In genomic region chr6:112562348-112563220, GRCh38 we compare ENCODE assay signal across 18 cellular contexts.
DNase-seq lines count a peak whose midpoint lies in the region; ATAC-seq, FAIRE-seq and TF ChIP-seq lines count a peak whose summit lies in the region.
"Had no signal": no experiment of that assay in that cellular context is flagged by ENCODE, and none has a peak within 500 bp of the region (broad histone marks: within the 10 kb centered on the region; RNA-seq: fewer than 3 reads in every experiment).

No MANE protein-coding gene starts in this region.

- no peak for TF ChIP-seq EP300 in HepG2 (IDR thresholded peaks at IDR 0.05; ENCODE audit: low read depth in 2 of 2, low read length in 2 of 2)
- no peak for TF ChIP-seq EP300 in HepG2 (CRISPR knock-in tag; IDR thresholded peaks at IDR 0.05; ENCODE audit: borderline replicate concordance)

- no peak for TF ChIP-seq POLR2A in HepG2 (IDR thresholded peaks at IDR 0.05; ENCODE audit: insufficient read depth in 1 of 2, low read depth in 2 of 2, low read length in 2 of 2)

- H3K4me2 ChIP-seq in HepG2 (ENCODE audit: low read depth, low read length): no peak overlapping the region

- no peaks in the 10 kb centered on the region for H3K79me2 ChIP-seq in HepG2 (ENCODE audit: insufficient read depth, low read length)

- H4K20me1 ChIP-seq in HepG2 (ENCODE audit: insufficient read depth, low read length): no peaks in the 10 kb centered on the region

- DNase-seq in NCI-H146 (lab: John Stamatoyannopoulos, UW) (peak; percentile 6), NCI-H146 treated with DMSO at 0.1 percent for 48 hours (lab: John Stamatoyannopoulos, UW; ENCODE audit: unreplicated experiment) (no peak), caudate nucleus (lab: John Stamatoyannopoulos, UW) (peak in 33 of 61 donors; percentile 1 to 82 (median 22)), HepG2 (ENCODE audit: low spot score) (no peak), substantia nigra (lab: John Stamatoyannopoulos, UW) (peak in 29 of 49 donors; percentile 0 to 59 (median 19)), NCI-H187 treated with DMSO at 0.1 percent for 48 hours (lab: John Stamatoyannopoulos, UW) (no peak), HPDE6-E6E7 (ENCODE audit: extremely low spot score) (no peak)
- DNase-seq in effector memory CD4-positive, alpha-beta T cell: no peak
- DNase-seq: 8988T; activated CD4-positive, alpha-beta T cell treated with anti-CD3 and anti-CD28 coated beads for 36 hours; DMS 273 treated with DMSO at 0.1 percent for 48 hours; immature natural killer cell; NCI-H1930; SHP77 treated with DMSO at 0.1 percent for 48 hours; tibial artery had no signal

- H3K4me1 ChIP-seq in HepG2 (ENCODE audit: insufficient read depth, low read length): no peaks in the 10 kb centered on the region
- H3K4me1 ChIP-seq in effector memory CD4-positive, alpha-beta T cell (ENCODE audit: control insufficient read depth, insufficient read depth, low read length, poor library complexity, severe bottlenecking): no peaks in the 10 kb centered on the region

- no peak for TF ChIP-seq CTCF in HepG2 (CRISPR knock-in tag; IDR thresholded peaks at IDR 0.05)

- no peak for FAIRE-seq in HepG2 (lab: Jason Lieb, UNC)
- FAIRE-seq: GM18507 had no signal

- no peak overlapping the region for H3K4me3 ChIP-seq in HepG2 (replicated peaks in 1 of 3; ENCODE audit: insufficient read depth in 1 of 3, low read depth in 2 of 3, low read length in 3 of 3)
- H3K4me3 ChIP-seq in effector memory CD4-positive, alpha-beta T cell (ENCODE audit: insufficient read depth, low read depth, low read length, poor library complexity, severe bottlenecking): no peak overlapping the region
- H3K4me3 ChIP-seq: tibial artery had no signal

- ATAC-seq in HepG2: no peak
- ATAC-seq: activated CD4-positive, alpha-beta T cell treated with anti-CD3 and anti-CD28 coated beads for 36 hours; activated naive CD4-positive, alpha-beta T cell treated with anti-CD3 and anti-CD28 coated beads, Interleukin-2, amount 50 U/mL, for 72 hours had no signal

- intact Hi-C loops in HepG2 (cut with micrococcal nuclease; ENCODE audit: unreplicated experiment): no loop called here

- no peak overlapping the region for H3K9ac ChIP-seq in HepG2 (ENCODE audit: insufficient read depth, low read depth, low read length)

- H3K9me3 ChIP-seq in HepG2 (ENCODE audit: low read length): no peaks in the 10 kb centered on the region
- no peaks in the 10 kb centered on the region for H3K9me3 ChIP-seq in effector memory CD4-positive, alpha-beta T cell (ENCODE audit: control insufficient read depth, low read length)
- H3K9me3 ChIP-seq: neutrophil, tibial artery had no signal

- POLR2A ChIA-PET in HepG2 (lab: Yijun Ruan, JAX): no interaction called here

- no peaks in the 10 kb centered on the region for H3K27me3 ChIP-seq in HepG2 (ENCODE audit: control insufficient read depth in 1 of 2, insufficient read depth in 2 of 2, low read length in 2 of 2)
- H3K27me3 ChIP-seq in effector memory CD4-positive, alpha-beta T cell (replicated peaks; ENCODE audit: control insufficient read depth, insufficient read depth, low read length, poor library complexity, severe bottlenecking): no peaks in the 10 kb centered on the region
- H3K27me3 ChIP-seq: neutrophil, tibial artery had no signal

- in situ Hi-C loops in HepG2 (cut with HindIII; ENCODE audit: extremely low pct_ligation_motif_present, low pct_unique_long_range_greater_than_20kb): no loop called here

- CTCF ChIA-PET in HepG2 (lab: Yijun Ruan, JAX; ENCODE audit: low intra/inter-chr PET ratio, low total read pairs): no interaction called here

- no peaks in the 10 kb centered on the region for H3K36me3 ChIP-seq in HepG2 (replicated peaks in 1 of 2; ENCODE audit: control insufficient read depth in 1 of 2, insufficient read depth in 2 of 2, low read length in 2 of 2)
- H3K36me3 ChIP-seq in effector memory CD4-positive, alpha-beta T cell (ENCODE audit: control insufficient read depth, insufficient read depth, low read length): no peaks in the 10 kb centered on the region
- H3K36me3 ChIP-seq: neutrophil, tibial artery had no signal

- H2AFZ ChIP-seq in HepG2 (ENCODE audit: low read length): no peak overlapping the region

- WGBS in HepG2 (ENCODE audit: low lambda C conversion rate): under 1% methylated on average over 7 of the region's 7 CpGs

- no peak for TF ChIP-seq RAD21 in HepG2 (CRISPR knock-in tag; IDR thresholded peaks at IDR 0.05)

- H3K27ac ChIP-seq in caudate nucleus (ENCODE audit: low read depth, low read length) (no peak overlapping the region), HepG2 (ENCODE audit: extremely low read length, insufficient read depth, low read length) (no peak overlapping the region), substantia nigra (ENCODE audit: low read depth, low read length, poor library complexity, severe bottlenecking) (no peak overlapping the region)
- no peak overlapping the region for H3K27ac ChIP-seq in effector memory CD4-positive, alpha-beta T cell (ENCODE audit: insufficient read depth, low read length, poor library complexity, severe bottlenecking)
- H3K27ac ChIP-seq: neutrophil had no signal

- BruUV-seq in HepG2 (replicated peaks; lab: Mats Ljungman, UMichigan): no TSS peak

TF ChIP-seq in HepG2, 621 proteins besides CTCF, POLR2A, EP300 and RAD21:
- TF ChIP-seq ZNF790 (CRISPR knock-in tag; IDR thresholded peaks at IDR 0.05; ENCODE audit: borderline replicate concordance): no peak
- peak; percentile 31; the same call in 1 of the 2 replicates for TF ChIP-seq CREB1 (IDR thresholded peaks at IDR 0.05)
- TF ChIP-seq CREB1 (CRISPR knock-in tag; IDR thresholded peaks at IDR 0.05): no peak
TF ChIP-seq in HepG2: peak in this region for 1.

Comparison
In these comparisons a context has a peak if more than half of its experiments do, and no peak if none do; other contexts are left out.
1. DNase-seq: peak in NCI-H146 (single experiment), caudate nucleus (33 of 61) and substantia nigra (29 of 49); none in NCI-H146 treated with DMSO at 0.1 percent for 48 hours (single experiment), HepG2 (single experiment), NCI-H187 treated with DMSO at 0.1 percent for 48 hours (single experiment), effector memory CD4-positive, alpha-beta T cell (0 of 3) and HPDE6-E6E7 (single experiment).